Comparison of ENCODE assay signal across 2 cellular contexts in the genomic region with DNA sequence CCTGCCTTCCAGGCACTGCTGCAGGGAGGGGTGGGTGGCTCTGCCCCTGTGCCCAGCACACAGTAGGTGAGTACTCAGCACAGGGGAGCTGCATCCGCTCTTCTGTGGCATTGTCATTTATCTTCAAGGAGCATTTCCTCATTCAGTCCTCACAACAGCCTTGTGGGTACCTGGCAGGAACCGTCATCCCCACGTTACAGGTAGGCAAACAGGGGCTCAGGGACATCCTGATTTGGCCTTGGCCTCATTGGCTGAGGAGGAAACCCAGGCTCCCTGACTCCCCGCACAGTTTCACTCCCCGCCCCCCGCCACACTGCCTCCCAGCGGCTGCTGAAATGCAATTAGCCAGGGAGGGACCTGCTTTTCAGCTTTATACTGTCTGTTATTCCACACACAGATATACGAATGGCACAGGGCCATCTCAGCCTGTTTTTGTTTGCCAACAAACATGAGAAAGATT.
TF ChIP-seq lines count a peak whose summit lies in the region.

No MANE protein-coding gene starts in this region.

TF ChIP-seq in HEK293, 187 proteins besides CTCF, POLR2A, EP300 and RAD21:
- TF ChIP-seq ZNF776 (tag by site-specific recombination; IDR thresholded peaks at IDR 0.05; ENCODE audit: borderline replicate concordance) (no peak), WT1 (tag by site-specific recombination; IDR thresholded peaks at IDR 0.05) (0 out of 2 replicates have a peak, but pooled peaks have one; percentile 18)

TF ChIP-seq in GM12878, 131 proteins besides CTCF, POLR2A, EP300 and RAD21:
- no peak for TF ChIP-seq BCL3 (IDR thresholded peaks at IDR 0.05; ENCODE audit: borderline replicate concordance, insufficient read depth, low read depth, low read length, poor library complexity, severe bottlenecking)
- TF ChIP-seq SPI1 (IDR thresholded peaks at IDR 0.05; ENCODE audit: borderline replicate concordance, insufficient read depth, low read depth, low read length), result peak; percentile 27; the same call in 1 of the 2 replicates
- no peak for TF ChIP-seq STAT3 (IDR thresholded peaks at IDR 0.05; ENCODE audit: low read depth, low read length)
